In genomic region chr11:109940816-109941215, GRCh38 we compare ENCODE assay signal across 10 cellular contexts.
A peak's percentile ranks its signal among the peaks of the same experiment; 100 is the strongest.
DNase-seq lines count a peak whose midpoint lies in the region; ATAC-seq and TF ChIP-seq lines count a peak whose summit lies in the region.
"Had no signal": no experiment of that assay in that cellular context is flagged by ENCODE, and none has a peak within 500 bp of the region (broad histone marks: within the 10 kb centered on the region; RNA-seq: fewer than 3 reads in every experiment).

No MANE protein-coding gene starts in this region.

- no peaks in the 10 kb centered on the region for H3K9me3 Mint-ChIP-seq in natural killer cell
- H3K9me3 Mint-ChIP-seq: natural killer cell treated with Interleukin-12 subunit alpha and Interleukin-12 subunit beta and Interleukin-15 and Interleukin-18, amount 100 ng/mL, for 72 hours had no signal

- H3K36me3 Mint-ChIP-seq in natural killer cell = no peaks in the 10 kb centered on the region
- H3K36me3 Mint-ChIP-seq: natural killer cell treated with Interleukin-12 subunit alpha and Interleukin-12 subunit beta and Interleukin-15 and Interleukin-18, amount 100 ng/mL, for 72 hours had no signal

- no peak overlapping the region for H3K4me3 Mint-ChIP-seq in natural killer cell
- H3K4me3 Mint-ChIP-seq: natural killer cell treated with Interleukin-12 subunit alpha and Interleukin-12 subunit beta and Interleukin-15 and Interleukin-18, amount 100 ng/mL, for 72 hours had no signal

- no peak for TF ChIP-seq CTCF in natural killer cell (IDR thresholded peaks at IDR 0.05)

- H3K4me1 Mint-ChIP-seq in natural killer cell = peaks cover 0 to 2% of the 10 kb centered on the region in 2 donors

- DNase-seq in CD1c-positive myeloid dendritic cell (ENCODE audit: extremely low spot score) (peak; percentile 37), HT1080 (ENCODE audit: low read depth) (peak; percentile 89), amniotic epithelial cell (ENCODE audit: low read depth) (peak; percentile 94), glomerular visceral epithelial cell (ENCODE audit: extremely low spot score) (peak; percentile 47), T-helper 1 cell (no peak), NCI-H510A (lab: John Stamatoyannopoulos, UW) (no peak), natural killer cell (no peak)
- DNase-seq: amniotic stem cell had no signal

- H3K27ac Mint-ChIP-seq in natural killer cell = no peak overlapping the region
- H3K27ac Mint-ChIP-seq: natural killer cell treated with Interleukin-12 subunit alpha and Interleukin-12 subunit beta and Interleukin-15 and Interleukin-18, amount 100 ng/mL, for 72 hours had no signal

- no peak for ATAC-seq in HG02852 (IDR thresholded peaks at IDR 0.05; ENCODE audit: unreplicated experiment)
- ATAC-seq in natural killer cell = no peak
- ATAC-seq: natural killer cell treated with Interleukin-12 subunit alpha and Interleukin-12 subunit beta and Interleukin-15 and Interleukin-18, amount 100 ng/mL, for 72 hours had no signal

- peaks cover 8 to 10% of the 10 kb centered on the region in 2 donors for H3K27me3 Mint-ChIP-seq in natural killer cell (ENCODE audit: low read depth in 2 of 2)

- intact Hi-C loops in natural killer cell (cut with micrococcal nuclease) = no loop called here

Comparison
In these comparisons a context has a peak if more than half of its experiments do, and no peak if none do; other contexts are left out.
1. DNase-seq: peak in CD1c-positive myeloid dendritic cell (single experiment), HT1080 (single experiment), amniotic epithelial cell (single experiment) and glomerular visceral epithelial cell (single experiment); none in T-helper 1 cell (0 of 5), NCI-H510A (single experiment) and natural killer cell (single experiment).